ENCODE assay signal across 8 cellular contexts in the genomic region with DNA sequence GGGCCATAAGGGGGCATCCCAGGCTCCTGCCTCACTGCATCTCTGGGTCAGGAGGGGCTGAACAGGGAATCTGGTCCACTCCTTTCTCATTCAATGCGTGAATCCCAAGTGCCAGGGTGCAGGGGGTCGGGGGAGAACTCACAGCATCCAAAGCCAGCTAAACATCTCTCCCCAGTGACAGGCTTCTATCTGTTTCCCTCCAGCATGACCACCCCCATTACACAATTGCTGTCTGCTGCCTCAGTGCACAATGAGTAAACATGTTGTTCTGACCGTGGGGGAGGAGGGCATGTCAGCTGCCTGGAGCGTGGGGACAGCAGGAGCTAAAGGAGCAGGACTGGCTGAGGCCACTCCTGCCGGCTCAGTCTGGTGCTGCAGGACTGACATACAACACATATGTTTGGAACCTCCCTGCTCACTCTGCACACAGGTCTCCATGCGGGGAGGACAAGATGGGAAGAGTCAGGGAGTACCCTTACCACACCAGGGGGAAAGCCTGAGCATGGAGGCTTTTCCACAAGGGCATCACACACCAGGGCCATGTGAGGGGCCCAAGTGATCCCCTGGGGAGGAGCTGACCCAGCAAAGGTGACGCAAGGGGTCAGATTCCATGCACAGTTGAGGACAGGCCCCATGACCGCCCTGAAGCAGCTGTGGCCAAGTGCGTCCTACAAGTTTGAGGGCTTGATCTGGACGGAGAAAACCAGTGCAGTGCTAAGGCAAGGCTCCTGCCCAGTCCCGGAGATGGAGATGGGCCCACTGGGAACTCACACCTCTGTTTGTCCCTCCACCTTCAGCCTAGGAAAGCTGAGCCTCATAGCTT. TPM values are rescaled to one million over a fixed set of nuclear protein-coding genes. Genes with fewer than 3 reads are reported as not detected.
DNase-seq lines count a peak whose midpoint lies in the region; ATAC-seq and TF ChIP-seq lines count a peak whose summit lies in the region.

No MANE protein-coding gene starts in this region.

- H3K4me1 ChIP-seq in SK-N-SH (ENCODE audit: control insufficient read depth in 1 of 2, insufficient read depth in 2 of 2, low read depth in 1 of 2, low read length in 1 of 2) (peaks cover 39 to 66% of the 10 kb centered on the region in 2 experiments), lung (ENCODE audit: control insufficient read depth in 2 of 2, insufficient read depth in 2 of 2, low read length in 2 of 2) (peaks cover 9 to 21% of the 10 kb centered on the region in 2 donors), tibial nerve (peaks cover 4 to 79% (median 57%) of the 10 kb centered on the region in 4 donors)

- 73% methylated on average over 7 of the region's 11 CpGs for WGBS in SK-N-SH (ENCODE audit: low lambda C conversion rate)
- 25 to 54% methylated on average over 11 of the region's 11 CpGs for WGBS in lung, 2 donors
- WGBS in tibial nerve, 2 donors: 9 to 14% methylated on average over 11 of the region's 11 CpGs

- TF ChIP-seq RAD21 in SK-N-SH (IDR thresholded peaks at IDR 0.05; ENCODE audit: low read length): no peak

- H3K79me2 ChIP-seq in SK-N-SH (ENCODE audit: insufficient read depth): peaks cover 30% of the 10 kb centered on the region

- H3K4me3 ChIP-seq in SK-N-SH (ENCODE audit: low read depth in 2 of 2, low read length in 1 of 2) (peak overlapping the region; percentile 50 to 75; a peak in 3 of 4 replicates), lung (peak overlapping the region; percentile 73), tibial nerve (peak overlapping the region; percentile 54 to 89 (median 70))

- H2AFZ ChIP-seq in SK-N-SH (ENCODE audit: low read depth): no peak overlapping the region

- no peak for DNase-seq in SK-N-SH
- peak; percentile 59 for DNase-seq in cerebellar cortex (ENCODE audit: low spot score)
- peak; percentile 68 for DNase-seq in lung (ENCODE audit: low spot score)
- DNase-seq in tibial nerve (ENCODE audit: low spot score in 2 of 2): peak; percentile 82 to 85
- no peak for DNase-seq in NOMO-1 treated with dmso at 0.1 percent for 144 hours (lab: John Stamatoyannopoulos, UW; ENCODE audit: unreplicated experiment)
- DNase-seq in activated effector memory CD4-positive, alpha-beta T cell treated with Interleukin-2 at 50 U/mL for 16 hours: no peak

- peak overlapping the region; percentile 76; the same call in 1 of the 2 replicates for H3K9ac ChIP-seq in SK-N-SH

- no peak for ATAC-seq in SK-N-SH treated with all-trans-retinoic acid at 6 μM for 48 hours
- no peak for ATAC-seq in lung (ENCODE audit: insufficient read depth, low FRiP score)
- ATAC-seq in GM21723 (IDR thresholded peaks at IDR 0.05; ENCODE audit: unreplicated experiment): no peak

- peak; percentile 65 to 84 for TF ChIP-seq POLR2A in tibial nerve (IDR thresholded peaks at IDR 0.05)

- no peaks in the 10 kb centered on the region for H4K20me1 ChIP-seq in SK-N-SH (ENCODE audit: insufficient read depth)

- CTCF ChIA-PET in SK-N-SH (lab: Yijun Ruan, JAX): interaction anchor here (0.9 to 13.8 kb wide), 3 partner anchors 13 to 48 kb away, joined by 3 to 182 read pairs (median 13); no protein-coding TSS in a partner anchor

- no peaks in the 10 kb centered on the region for H3K9me2 ChIP-seq in SK-N-SH

- no peaks in the 10 kb centered on the region for H3K9me3 ChIP-seq in SK-N-SH
- no peaks in the 10 kb centered on the region for H3K9me3 ChIP-seq in lung (ENCODE audit: control insufficient read depth in 2 of 2, insufficient read depth in 1 of 2, low read length in 1 of 2)
- H3K9me3 ChIP-seq in tibial nerve: no peaks in the 10 kb centered on the region

- H3K27ac ChIP-seq in SK-N-SH (ENCODE audit: low read depth in 2 of 2, low read length in 1 of 2) (peak overlapping the region in 1 of 2 experiments; percentile 98; a peak in 3 of 4 replicates), lung (ENCODE audit: low read depth in 1 of 2, low read length in 1 of 2) (peak overlapping the region; percentile 89 to 96), tibial nerve (peak overlapping the region; percentile 94 to 100 (median 97))

- peaks cover 35% of the 10 kb centered on the region for H3F3A ChIP-seq in SK-N-SH (replicated peaks; ENCODE audit: insufficient read depth)

- TF ChIP-seq EP300 in SK-N-SH (IDR thresholded peaks at IDR 0.05; ENCODE audit: borderline replicate concordance in 1 of 2, low read depth in 1 of 2, low read length in 1 of 2) (no peak), tibial nerve (IDR thresholded peaks at IDR 0.05) (peak; percentile 83 to 99)

- POLR2A ChIA-PET in SK-N-SH (lab: Yijun Ruan, JAX): no interaction called here

- TF ChIP-seq CTCF in SK-N-SH (IDR thresholded peaks at IDR 0.05) (no peak; the same call in 1 of the 2 replicates), lung (IDR thresholded peaks at IDR 0.05; ENCODE audit: control extremely low read depth, extremely low read depth) (no peak), tibial nerve (IDR thresholded peaks at IDR 0.05) (peak; percentile 26 to 83 (median 43))

- peaks cover 6 to 9% of the 10 kb centered on the region in 2 experiments for H3K36me3 ChIP-seq in SK-N-SH (replicated peaks in 1 of 2; ENCODE audit: control insufficient read depth in 1 of 2, insufficient read depth in 2 of 2, low read length in 1 of 2)
- peaks cover 0 to 7% of the 10 kb centered on the region in 2 donors for H3K36me3 ChIP-seq in lung (ENCODE audit: control insufficient read depth in 2 of 2, insufficient read depth in 2 of 2, low read length in 2 of 2)
- H3K36me3 ChIP-seq in tibial nerve: peaks cover 0 to 23% (median 5%) of the 10 kb centered on the region in 3 donors

- H3K27me3 ChIP-seq in SK-N-SH (ENCODE audit: insufficient read depth): no peaks in the 10 kb centered on the region
- no peaks in the 10 kb centered on the region for H3K27me3 ChIP-seq in lung (ENCODE audit: control insufficient read depth, insufficient read depth)
- H3K27me3 ChIP-seq in tibial nerve: no peaks in the 10 kb centered on the region

- H3K4me2 ChIP-seq in SK-N-SH: peak overlapping the region; percentile 99

TF ChIP-seq in SK-N-SH, 30 proteins besides CTCF, POLR2A, EP300 and RAD21:
- TF ChIP-seq FOXJ3 (CRISPR knock-in tag; IDR thresholded peaks at IDR 0.05): no peak
- TF ChIP-seq, protein P1, sequence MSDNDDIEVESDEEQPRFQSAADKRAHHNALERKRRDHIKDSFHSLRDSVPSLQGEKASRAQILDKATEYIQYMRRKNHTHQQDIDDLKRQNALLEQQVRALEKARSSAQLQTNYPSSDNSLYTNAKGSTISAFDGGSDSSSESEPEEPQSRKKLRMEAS (IDR thresholded peaks at IDR 0.05; ENCODE audit: low read depth): 0 out of 2 replicates have a peak, but pooled peaks have one; percentile 6

TF ChIP-seq in SK-N-SH treated with all-trans-retinoic acid at 6 μM for 48 hours, 23 proteins besides CTCF, POLR2A, EP300 and RAD21 (continues in another document):
- TF ChIP-seq RARB (CRISPR knock-in tag; IDR thresholded peaks at IDR 0.05) (no peak), CSDC2 (CRISPR knock-in tag; IDR thresholded peaks at IDR 0.05) (no peak)
- TF ChIP-seq, protein P2, sequence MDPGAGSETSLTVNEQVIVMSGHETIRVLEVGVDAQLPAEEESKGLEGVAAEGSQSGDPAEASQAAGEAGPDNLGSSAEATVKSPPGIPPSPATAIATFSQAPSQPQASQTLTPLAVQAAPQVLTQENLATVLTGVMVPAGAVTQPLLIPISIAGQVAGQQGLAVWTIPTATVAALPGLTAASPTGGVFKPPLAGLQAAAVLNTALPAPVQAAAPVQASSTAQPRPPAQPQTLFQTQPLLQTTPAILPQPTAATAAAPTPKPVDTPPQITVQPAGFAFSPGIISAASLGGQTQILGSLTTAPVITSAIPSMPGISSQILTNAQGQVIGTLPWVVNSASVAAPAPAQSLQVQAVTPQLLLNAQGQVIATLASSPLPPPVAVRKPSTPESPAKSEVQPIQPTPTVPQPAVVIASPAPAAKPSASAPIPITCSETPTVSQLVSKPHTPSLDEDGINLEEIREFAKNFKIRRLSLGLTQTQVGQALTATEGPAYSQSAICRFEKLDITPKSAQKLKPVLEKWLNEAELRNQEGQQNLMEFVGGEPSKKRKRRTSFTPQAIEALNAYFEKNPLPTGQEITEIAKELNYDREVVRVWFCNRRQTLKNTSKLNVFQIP (CRISPR knock-in tag; IDR thresholded peaks at IDR 0.05; ENCODE audit: borderline replicate concordance, low read depth): no peak

RNA-seq across cellular contexts. Expression of a gene that starts 1.4 kb away (rescaled TPM):
- polyA plus RNA-seq in SK-N-SH (2012; rRNA removed) (32.7 and 50.0 TPM in 2 replicates), lung (100 to 1,000 TPM in 1 of 2 donors, 10 to 100 TPM in 1; 72.8 to 138 TPM)
- 9.6 and 17.3 TPM in 2 replicates for polyA plus RNA-seq in SK-N-SH (2012; cell fraction: cytosol; rRNA removed)
- 225 and 321 TPM in 2 replicates for polyA plus RNA-seq in SK-N-SH (2012; cell fraction: nucleus; rRNA removed)
- total RNA-seq in lung (100 to 1,000 TPM in 1 of 2 donors, 10 to 100 TPM in 1; 56.7 to 182 TPM), tibial nerve (100 to 1,000 TPM; 411 to 653 (median 546) TPM)

RNA-seq across cellular contexts. Expression of a gene that starts 27.9 kb away (rescaled TPM):
- polyA plus RNA-seq in SK-N-SH (2012; rRNA removed) (20.3 and 25.8 TPM in 2 replicates), lung (10 to 100 TPM; 24.4 to 45.5 TPM)
- polyA plus RNA-seq in SK-N-SH (2012; cell fraction: cytosol; rRNA removed): 14.7 and 19.4 TPM in 2 replicates
- polyA plus RNA-seq in SK-N-SH (2012; cell fraction: nucleus; rRNA removed): 20.4 and 23.9 TPM in 2 replicates
- total RNA-seq in lung (10 to 100 TPM; 17.1 to 60.2 TPM), tibial nerve (10 to 100 TPM; 51.8 to 57.0 (median 54.3) TPM)

RNA-seq across cellular contexts. Expression of a gene that starts 45.0 kb away (rescaled TPM):
- polyA plus RNA-seq in SK-N-SH (2012; rRNA removed) (267 and 292 TPM in 2 replicates), lung (100 to 1,000 TPM in 1 of 2 donors, 10 to 100 TPM in 1; 81.9 to 139 TPM)
- 346 and 371 TPM in 2 replicates for polyA plus RNA-seq in SK-N-SH (2012; cell fraction: cytosol; rRNA removed)
- 127 and 164 TPM in 2 replicates for polyA plus RNA-seq in SK-N-SH (2012; cell fraction: nucleus; rRNA removed)
- total RNA-seq in lung (100 to 1,000 TPM; 301 to 684 TPM), tibial nerve (100 to 1,000 TPM; 297 to 484 (median 401) TPM)

RNA-seq across cellular contexts. Expression of a gene that starts 46.2 kb away (rescaled TPM):
- polyA plus RNA-seq in SK-N-SH (2012; rRNA removed) (290 and 570 TPM in 2 replicates), lung (10 to 100 TPM; 15.9 to 75.0 TPM)
- polyA plus RNA-seq in SK-N-SH (2012; cell fraction: cytosol; rRNA removed): 204 and 327 TPM in 2 replicates
- polyA plus RNA-seq in SK-N-SH (2012; cell fraction: nucleus; rRNA removed): 223 and 345 TPM in 2 replicates
- total RNA-seq in lung (10 to 100 TPM; 16.0 to 42.5 TPM), tibial nerve (1,000 to 10,000 TPM; 1,043 to 8,473 (median 5,787) TPM)

RNA-seq across cellular contexts. Expression of a gene that starts 52.0 kb away (rescaled TPM):
- polyA plus RNA-seq in SK-N-SH (2012; rRNA removed): 0.13 and 0.18 TPM in 2 replicates
- 0.04 and 0.06 TPM in 2 replicates for polyA plus RNA-seq in SK-N-SH (2012; cell fraction: cytosol; rRNA removed)
- polyA plus RNA-seq in SK-N-SH (2012; cell fraction: nucleus; rRNA removed): 0.40 and 0.58 TPM in 2 replicates
- under 1 TPM in 1 of 2 donors, not detected in 1; 0.21 TPM for total RNA-seq in lung
- polyA plus RNA-seq in lung: under 1 TPM; 0.06 to 0.10 TPM
- total RNA-seq in tibial nerve: 1 to 10 TPM in 1 of 4 donors, under 1 TPM in 3; 0.30 to 2.9 (median 0.72) TPM

Comparison
In these comparisons a context has a peak if more than half of its experiments do, and no peak if none do; other contexts are left out.
1. DNase-seq: peak in cerebellar cortex (single experiment), lung (single experiment) and tibial nerve (2 of 2); none in SK-N-SH (single experiment), NOMO-1 treated with dmso at 0.1 percent for 144 hours (single experiment) and activated effector memory CD4-positive, alpha-beta T cell treated with Interleukin-2 at 50 U/mL for 16 hours (single experiment).
2. CTCF ChIP-seq: peak in tibial nerve (5 of 5); none in SK-N-SH (single experiment) and lung (single experiment).
3. Peak in every context shown above with its lines, with median percentiles within 50 percentile points of each other: H3K4me3 ChIP-seq.